27 cellular contexts compared by ENCODE assay signal in the genomic region with DNA sequence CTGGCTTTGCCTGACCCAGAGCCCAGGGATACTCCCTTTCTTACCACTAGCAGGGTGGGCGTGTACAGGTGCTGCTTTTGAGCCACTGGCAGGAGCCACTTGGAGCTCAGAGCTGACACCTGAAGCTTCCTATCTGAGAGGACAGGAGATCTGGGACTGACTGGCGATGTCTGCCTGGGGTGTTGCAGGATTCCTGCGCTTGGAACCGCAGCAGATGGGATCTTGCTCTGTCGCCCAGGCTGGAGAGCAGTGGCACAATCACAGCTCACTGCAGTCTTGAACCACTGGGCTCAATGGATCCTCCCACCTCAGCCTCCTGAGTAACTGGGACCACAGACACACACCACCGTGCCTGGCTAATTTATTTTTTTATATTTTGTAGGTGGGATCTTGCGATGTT. TPM values are rescaled to one million over a fixed set of nuclear protein-coding genes. Genes with fewer than 3 reads are reported as not detected.
"Had no signal": no experiment of that assay in that cellular context is flagged by ENCODE, and none has a peak within 500 bp of the region (broad histone marks: within the 10 kb centered on the region; RNA-seq: fewer than 3 reads in every experiment).

No MANE protein-coding gene starts in this region.

- DNase-seq: KBM-7, MV-4-11, NCI-H1048, NCI-H1105, NCI-H1417, NCI-H1436 treated with DMSO at 0.1 percent for 48 hours, NCI-H1694, NCI-H187 treated with DMSO at 0.1 percent for 48 hours, NCI-H2029 treated with DMSO at 0.1 percent for 48 hours, NCI-H2107, NCI-H2171 treated with DMSO at 0.1 percent for 48 hours, NCI-H345, NCI-H446 treated with DMSO at 0.1 percent for 48 hours, NCI-H510A treated with DMSO at 0.1 percent for 48 hours, NCI-H526, NCI-H774, PC-3, SHP77, T-helper 1 cell had no signal

- H3K27ac ChIP-seq: HL-60, RWPE1 had no signal

- ATAC-seq: Panc1, PC-3, SK-N-SH treated with all-trans-retinoic acid at 6 μM for 48 hours had no signal

- FAIRE-seq: HTR-8/SVneo had no signal

RNA-seq across cellular contexts. Expression of a gene that starts 17.7 kb away (rescaled TPM):
- total RNA-seq: OCI-LY7 had no signal

RNA-seq across cellular contexts. Expression of a gene that starts 19.5 kb away (rescaled TPM):
- total RNA-seq: MCF 10A had no signal
- polyA plus RNA-seq: IgD-negative memory B cell had no signal

RNA-seq across cellular contexts. Expression of a gene that starts 26.8 kb away (rescaled TPM):
- total RNA-seq: OCI-LY7 had no signal
